ENCODE assay signal across 39 cellular contexts in the genomic region with DNA sequence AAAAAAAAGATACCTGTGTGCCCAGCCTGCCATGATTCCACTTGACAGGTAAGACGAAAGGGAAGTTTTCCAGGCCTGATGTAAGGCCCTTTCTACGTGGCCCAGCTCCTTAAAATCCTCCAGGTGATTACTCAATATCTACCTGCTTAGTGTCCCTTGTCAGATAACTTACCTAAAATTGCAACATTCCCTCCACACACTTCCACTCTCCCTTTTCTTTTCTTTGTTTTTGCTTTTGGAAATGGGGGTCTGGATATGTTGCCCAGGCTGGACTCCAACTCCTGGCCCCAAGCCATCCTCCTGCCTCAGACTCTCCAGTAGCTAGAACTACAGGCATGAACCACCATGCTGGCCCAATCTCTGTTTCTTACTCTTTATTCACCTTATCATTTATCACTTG. TPM values are rescaled to one million over a fixed set of nuclear protein-coding genes. Genes with fewer than 3 reads are reported as not detected.
"Had no signal": no experiment of that assay in that cellular context is flagged by ENCODE, and none has a peak within 500 bp of the region (broad histone marks: within the 10 kb centered on the region; RNA-seq: fewer than 3 reads in every experiment).

No MANE protein-coding gene starts in this region.

- H3K4me3 ChIP-seq: ascending aorta, body of pancreas, breast epithelium, PC-9 had no signal

- H3K27ac Mint-ChIP-seq: activated CD8-positive, alpha-beta T cell treated with anti-CD3 and anti-CD28 coated beads, Interleukin-2, amount 10 ng/mL, durations not matched to agents 7 days and 5 days; activated naive CD4-positive, alpha-beta T cell treated with anti-CD3 and anti-CD28 coated beads, Interleukin-2, amount 50 U/mL, for 24 hours; activated naive CD8-positive, alpha-beta T cell treated with anti-CD3 and anti-CD28 coated beads, Interleukin-2, amount 10 ng/mL, durations not matched to agents 7 days and 5 days; activated T-cell treated with anti-CD3 and anti-CD28 coated beads, Interleukin-2, amount 50 U/mL, for 24 hours; activated T-helper 2 cell treated with anti-CD3 and anti-CD28 coated beads, Interferon-gamma antibody, Interleukin-2, Interleukin-4, amounts not matched to agents 10 μg/mL and 5 μg/mL and 100 μg/mL, durations not matched to agents 14 hours and 24 hours and 36 hours had no signal

- H3K9ac ChIP-seq: KMS-11 had no signal

- H3K36me3 Mint-ChIP-seq: activated naive CD4-positive, alpha-beta T cell treated with anti-CD3 and anti-CD28 coated beads, Interleukin-2, amount 50 U/mL, for 24 hours had no signal

- H3K4me1 ChIP-seq: ascending aorta, body of pancreas, breast epithelium had no signal

- DNase-seq: activated CD4-positive, alpha-beta T cell treated with anti-CD3 and anti-CD28 coated beads for 1 hour; activated CD4-positive, alpha-beta T cell treated with anti-CD3 and anti-CD28 coated beads for 48 hours; activated CD4-positive, CD25-positive, alpha-beta regulatory T cell; activated CD8-positive, alpha-beta T cell treated with anti-CD3 and anti-CD28 coated beads, Interleukin-2, amount 10 ng/mL, durations not matched to agents 7 days and 5 days; activated gamma-delta T cell; activated naive CD4-positive, alpha-beta T cell treated with Interleukin-2 at 50 U/mL for 16 hours; activated naive CD8-positive, alpha-beta T cell treated with anti-CD3 and anti-CD28 coated beads, Interleukin-2, amount 10 ng/mL, durations not matched to agents 7 days and 5 days; activated T-cell treated with anti-CD3 and anti-CD28 coated beads, Interleukin-2, amount 50 U/mL, for 24 hours; amygdala; body of pancreas; MM.1S; MV-4-11; NCI-H1092; NCI-H146; NCI-H187; NCI-H2081; NCI-H2171 treated with DMSO at 0.1 percent for 48 hours; NCI-H226; NCI-H446 treated with DMSO at 0.1 percent for 48 hours; NCI-H524 treated with DMSO at 0.1 percent for 48 hours; NK-92 treated with Interleukin-12 subunit alpha and Interleukin-12 subunit beta, amount 100 ng/mL, for 24 hours; PC-9; SIG-M5; SW 1271; T-helper 1 cell; T-helper 2 cell; T-helper 9 cell had no signal

- FAIRE-seq: RCC 7860 had no signal

- H3K4me2 ChIP-seq: KMS-11, PC-9 had no signal

- H3K9me3 ChIP-seq: ascending aorta, body of pancreas, breast epithelium had no signal

- H3K9me3 Mint-ChIP-seq: activated naive CD4-positive, alpha-beta T cell treated with anti-CD3 and anti-CD28 coated beads, Interleukin-2, amount 50 U/mL, for 24 hours; activated T-cell treated with anti-CD3 and anti-CD28 coated beads, Interleukin-2, amount 50 U/mL, for 24 hours; activated T-helper 2 cell treated with anti-CD3 and anti-CD28 coated beads, Interferon-gamma antibody, Interleukin-2, Interleukin-4, amounts not matched to agents 10 μg/mL and 5 μg/mL and 100 μg/mL, durations not matched to agents 14 hours and 24 hours and 36 hours had no signal

- H3K36me3 ChIP-seq: ascending aorta, breast epithelium had no signal

- H2AFZ ChIP-seq: PC-9 had no signal

- H3K4me3 Mint-ChIP-seq: activated CD8-positive, alpha-beta T cell treated with anti-CD3 and anti-CD28 coated beads, Interleukin-2, amount 10 ng/mL, durations not matched to agents 7 days and 5 days; activated naive CD4-positive, alpha-beta T cell treated with anti-CD3 and anti-CD28 coated beads, Interleukin-2, amount 50 U/mL, for 24 hours; activated naive CD8-positive, alpha-beta T cell treated with anti-CD3 and anti-CD28 coated beads, Interleukin-2, amount 10 ng/mL, durations not matched to agents 7 days and 5 days; activated T-cell treated with anti-CD3 and anti-CD28 coated beads, Interleukin-2, amount 50 U/mL, for 24 hours had no signal

- H3K27ac ChIP-seq: ascending aorta, body of pancreas, breast epithelium, KMS-11, PC-9, RWPE1, VCaP had no signal

- H3K27me3 ChIP-seq: ascending aorta, body of pancreas, breast epithelium had no signal

RNA-seq across cellular contexts. Expression of a gene that starts 7.3 kb away (rescaled TPM):
- total RNA-seq: activated CD8-positive, alpha-beta T cell treated with anti-CD3 and anti-CD28 coated beads, Interleukin-2, amount 10 ng/mL, durations not matched to agents 7 days and 5 days; ascending aorta; breast epithelium; cardiac septum; LHCN-M2; PC-9; Right ventricle myocardium inferior; SK-MEL-5 had no signal
